ENCODE assay signal across 14 cellular contexts in genomic region chr7:47787249-47788069, GRCh38.
DNase-seq lines count a peak whose midpoint lies in the region; ATAC-seq, FAIRE-seq and TF ChIP-seq lines count a peak whose summit lies in the region.
"Had no signal": no experiment of that assay in that cellular context is flagged by ENCODE, and none has a peak within 500 bp of the region (broad histone marks: within the 10 kb centered on the region; RNA-seq: fewer than 3 reads in every experiment).

No MANE protein-coding gene starts in this region.

- peak overlapping the region; percentile 0 for H2AFZ ChIP-seq in keratinocyte (ENCODE audit: control insufficient read depth, low read length)

- peak overlapping the region; percentile 50 for H3K27ac ChIP-seq in HUES48 (ENCODE audit: low read depth, low read length)
- peak overlapping the region in 4 of 5 donors; percentile 37 to 85 (median 82) for H3K27ac ChIP-seq in adrenal gland
- H3K27ac ChIP-seq in keratinocyte (ENCODE audit: control insufficient read depth, insufficient read depth, low read length), result peak overlapping the region; percentile 97
- H3K27ac ChIP-seq in skin epidermis, result peak overlapping the region in 11 of 21 experiments; percentile 25 to 79 (median 62)

- no peaks in the 10 kb centered on the region for H3K79me2 ChIP-seq in keratinocyte (ENCODE audit: control insufficient read depth, insufficient read depth, low read length)

- H3K4me2 ChIP-seq in keratinocyte (ENCODE audit: control insufficient read depth, extremely low read depth, insufficient read depth, low read depth, low read length), result peak overlapping the region; percentile 68

- no peaks in the 10 kb centered on the region for H3K9me3 ChIP-seq in HUES48 (ENCODE audit: control insufficient read depth, insufficient read depth, low read length)
- no peaks in the 10 kb centered on the region for H3K9me3 ChIP-seq in adrenal gland (replicated peaks in 1 of 3)
- H3K9me3 ChIP-seq in keratinocyte (ENCODE audit: control insufficient read depth, low read depth, low read length), result no peaks in the 10 kb centered on the region
- H3K9me3 ChIP-seq: left lung had no signal

- FAIRE-seq in keratinocyte (lab: Jason Lieb, UNC), result peak; percentile 58

- DNase-seq in adrenal gland, result peak in 2 of 7 donors; percentile 6 to 52
- DNase-seq in keratinocyte (ENCODE audit: low read depth, low spot score), result no peak
- no peak for DNase-seq in NCI-H187 treated with DMSO at 0.1 percent for 48 hours (lab: John Stamatoyannopoulos, UW)
- DNase-seq: activated CD4-positive, alpha-beta memory T cell treated with anti-CD3 and anti-CD28 coated beads, Interleukin-2, amount 10 ng/mL, durations not matched to agents 7 days and 5 days; KBM-7; NCI-H1930; NCI-H748 treated with DMSO at 0.1 percent for 48 hours; stimulated activated CD8-positive, alpha-beta memory T cell treated with anti-CD3 and anti-CD28 coated beads, Interleukin-4, amount 100 ng/mL, for 48 hours had no signal

- H3K27me3 ChIP-seq in HUES48 (ENCODE audit: control insufficient read depth, insufficient read depth, low read length), result no peaks in the 10 kb centered on the region
- H3K27me3 ChIP-seq in adrenal gland, result no peaks in the 10 kb centered on the region
- H3K27me3 ChIP-seq in keratinocyte (ENCODE audit: control insufficient read depth, extremely low read depth, insufficient read depth, low read length), result no peaks in the 10 kb centered on the region
- H3K27me3 ChIP-seq: left lung had no signal

- 81 to 89% (median 83%) methylated on average over 9 of the region's 9 CpGs for WGBS in adrenal gland, 4 donors

- no peaks in the 10 kb centered on the region for H4K20me1 ChIP-seq in keratinocyte (ENCODE audit: control insufficient read depth, extremely low read depth, insufficient read depth, low read length)

- intact Hi-C loops in adrenal gland (cut with DNase I), result no loop called here

- peaks cover 7% of the 10 kb centered on the region; the same call in 1 of the 2 replicates for H3K4me1 ChIP-seq in HUES48 (ENCODE audit: control insufficient read depth, insufficient read depth, low read length)
- peaks cover 21 to 49% of the 10 kb centered on the region in 2 donors for H3K4me1 ChIP-seq in adrenal gland (replicated peaks in 1 of 2)
- peaks cover 54% of the 10 kb centered on the region for H3K4me1 ChIP-seq in keratinocyte (ENCODE audit: control insufficient read depth, extremely low read depth, insufficient read depth, low read length)

- H3K9ac ChIP-seq in HUES48 (ENCODE audit: low read depth, low read length), result no peak overlapping the region
- peak overlapping the region; percentile 40 for H3K9ac ChIP-seq in keratinocyte (ENCODE audit: control insufficient read depth, extremely low read depth, insufficient read depth, low read length)

- no peaks in the 10 kb centered on the region for H3K9me1 ChIP-seq in keratinocyte (ENCODE audit: control insufficient read depth, extremely low read depth, insufficient read depth, low read length)

- no peak for TF ChIP-seq POLR2A in adrenal gland (IDR thresholded peaks at IDR 0.05)

- TF ChIP-seq CTCF in adrenal gland (IDR thresholded peaks at IDR 0.05) (no peak), keratinocyte (optimal IDR thresholded peaks at IDR 0.05 in 1 of 3, IDR thresholded peaks at IDR 0.05 in 1 of 3, conservative IDR thresholded peaks at IDR 0.05 in 1 of 3; ENCODE audit: extremely low read depth in 1 of 3, insufficient read depth in 2 of 3, low read length in 3 of 3) (no peak)

- ATAC-seq in HG02759 (IDR thresholded peaks at IDR 0.05; ENCODE audit: unreplicated experiment) (no peak), GM19452 (IDR thresholded peaks at IDR 0.05; ENCODE audit: unreplicated experiment) (no peak), HG02763 (IDR thresholded peaks at IDR 0.05; ENCODE audit: unreplicated experiment) (no peak)

- no peak overlapping the region for H3K4me3 ChIP-seq in HUES48 (ENCODE audit: low read depth, low read length)
- H3K4me3 ChIP-seq in adrenal gland, result no peak overlapping the region
- peak overlapping the region in 1 of 3 experiments; percentile 34 for H3K4me3 ChIP-seq in keratinocyte (ENCODE audit: control insufficient read depth in 2 of 3, extremely low read depth in 1 of 3, insufficient read depth in 2 of 3, low read depth in 1 of 3, low read length in 3 of 3)
- H3K4me3 ChIP-seq in skin epidermis, result no peak overlapping the region
- H3K4me3 ChIP-seq: left lung had no signal

- H3K36me3 ChIP-seq in HUES48 (ENCODE audit: control insufficient read depth, insufficient read depth, low read length) (no peaks in the 10 kb centered on the region), adrenal gland (replicated peaks in 1 of 2) (no peaks in the 10 kb centered on the region), keratinocyte (ENCODE audit: control insufficient read depth in 2 of 2, extremely low read depth in 1 of 2, insufficient read depth in 2 of 2, low read length in 2 of 2) (no peaks in the 10 kb centered on the region)
- H3K36me3 ChIP-seq: left lung had no signal

- dilution Hi-C loops in keratinocyte (cut with MboI; ENCODE audit: extremely low pct_ligation_motif_present, low sequenced_read_pairs), result no loop called here
